In genomic region chr4:158566860-158567259, GRCh38 we compare ENCODE assay signal across 10 cellular contexts. TPM values are rescaled to one million over a fixed set of nuclear protein-coding genes. Genes with fewer than 3 reads are reported as not detected.
"Had no signal": no experiment of that assay in that cellular context is flagged by ENCODE, and none has a peak within 500 bp of the region (broad histone marks: within the 10 kb centered on the region; RNA-seq: fewer than 3 reads in every experiment).

No MANE protein-coding gene starts in this region.

- H3K4me3 ChIP-seq: K562 had no signal

- DNase-seq: IMR-90, KBM-7, KG1 had no signal

- FAIRE-seq: HepG2, HTR-8/SVneo, K562 had no signal

- ATAC-seq: HepG2, K562 had no signal

- H3K27ac ChIP-seq: HL-60 had no signal

RNA-seq across cellular contexts. Expression of gene RXFP1, which starts 45.2 kb away (rescaled TPM):
- total RNA-seq: HepG2, HT-29, HT1080, IMR-90, K562 had no signal
- polyA plus RNA-seq: HepG2, IgD-negative memory B cell, IMR-90 had no signal
